ENCODE assay signal across 18 cellular contexts in the genomic region with DNA sequence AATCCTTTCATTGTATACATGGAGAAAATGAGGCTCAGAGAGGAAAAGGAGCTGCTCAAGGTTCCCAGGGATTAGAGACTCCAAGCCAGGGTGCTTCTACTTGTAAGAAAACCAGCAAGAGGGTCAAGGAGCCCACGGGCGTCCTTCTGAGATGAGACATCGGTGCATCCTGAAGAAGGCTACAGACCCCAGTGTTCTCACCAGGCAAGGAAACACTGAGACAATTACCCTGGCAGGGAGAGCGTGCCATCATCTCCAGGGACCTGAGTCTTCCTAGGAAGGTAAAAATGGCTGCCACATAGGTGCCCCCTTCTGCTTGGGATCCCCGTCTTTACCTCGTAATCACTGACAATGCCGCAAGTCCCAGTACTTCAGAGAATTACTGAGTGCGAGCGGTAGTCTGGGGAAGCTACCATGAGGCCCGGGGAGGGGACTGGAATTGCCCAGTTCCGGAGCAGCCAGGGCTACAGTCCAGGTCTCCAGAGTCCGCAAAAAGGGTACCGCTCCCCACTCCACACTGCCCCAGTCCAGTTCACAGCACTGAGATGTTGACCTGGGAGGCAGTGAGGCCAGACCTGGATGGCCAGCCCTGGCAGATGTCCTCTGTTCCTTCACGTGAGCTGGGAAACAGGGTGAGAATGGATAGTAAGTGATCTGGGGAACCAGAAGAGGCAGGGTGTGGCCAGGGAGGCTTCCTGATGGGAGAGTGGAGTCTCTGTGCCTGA.
DNase-seq lines count a peak whose midpoint lies in the region; ATAC-seq, FAIRE-seq and TF ChIP-seq lines count a peak whose summit lies in the region.
"Had no signal": no experiment of that assay in that cellular context is flagged by ENCODE, and none has a peak within 500 bp of the region (broad histone marks: within the 10 kb centered on the region; RNA-seq: fewer than 3 reads in every experiment).

No MANE protein-coding gene starts in this region.

- H3K4me3 ChIP-seq in heart right ventricle: no peak overlapping the region
- no peak overlapping the region for H3K4me3 ChIP-seq in K562
- H3K4me3 ChIP-seq in thoracic aorta: no peak overlapping the region
- H3K4me3 ChIP-seq: Peyer's patch had no signal

- H2AFZ ChIP-seq in K562 (ENCODE audit: low read depth, low read length): peak overlapping the region; percentile 49

- no peaks in the 10 kb centered on the region for H4K20me1 ChIP-seq in K562 (replicated peaks; ENCODE audit: control insufficient read depth, insufficient read depth, low read length)

- H3K27me3 ChIP-seq in heart right ventricle (no peaks in the 10 kb centered on the region), K562 (ENCODE audit: control insufficient read depth in 2 of 2, insufficient read depth in 2 of 2, low read length in 2 of 2) (no peaks in the 10 kb centered on the region), thoracic aorta (replicated peaks; ENCODE audit: insufficient read depth) (no peaks in the 10 kb centered on the region)
- H3K27me3 ChIP-seq: Peyer's patch had no signal

- TF ChIP-seq POLR2A in K562 (conservative IDR thresholded peaks at IDR 0.05): no peak

- no TSS peak for BruUV-seq in K562 (replicated peaks; lab: Mats Ljungman, UMichigan)

- CTCF ChIA-PET in K562 (lab: Yijun Ruan, JAX; ENCODE audit: low intra/inter-chr PET ratio): no interaction called here

- no peak for TF ChIP-seq EP300 in K562 (IDR thresholded peaks at IDR 0.05; ENCODE audit: low read length)

- H3K9ac ChIP-seq in K562 (ENCODE audit: insufficient read depth in 1 of 2, low read depth in 2 of 2, low read length in 2 of 2): no peak overlapping the region

- WGBS in heart right ventricle, 2 donors: 85 to 96% methylated on average over 14 of the region's 14 CpGs
- WGBS in K562 (ENCODE audit: insufficient coverage, low coverage, missing lambda C conversion rate): 63% methylated on average over 12 of the region's 14 CpGs

- H3K4me2 ChIP-seq in K562 (ENCODE audit: insufficient read depth, low read length): no peak overlapping the region

- no peak for TF ChIP-seq RAD21 in K562 (CRISPR knock-in tag; conservative IDR thresholded peaks at IDR 0.05 in 1 of 2, IDR thresholded peaks at IDR 0.05 in 1 of 2)

- no peaks in the 10 kb centered on the region for H3K36me3 ChIP-seq in heart right ventricle
- H3K36me3 ChIP-seq in K562 (ENCODE audit: control insufficient read depth, insufficient read depth, low read length): no peaks in the 10 kb centered on the region
- H3K36me3 ChIP-seq in thoracic aorta: no peaks in the 10 kb centered on the region
- H3K36me3 ChIP-seq: Peyer's patch had no signal

- H3K79me2 ChIP-seq in K562 (ENCODE audit: control insufficient read depth, insufficient read depth, low read length): no peaks in the 10 kb centered on the region

- POLR2A ChIA-PET in K562 (lab: Yijun Ruan, JAX): no interaction called here

- intact Hi-C loops in heart right ventricle (cut with DNase I): no loop called here
- intact Hi-C loops in cardiac septum (cut with DNase I): no loop called here
- intact Hi-C loops in K562 (cut with micrococcal nuclease): loop anchor here (5.0 kb wide), 1 partner anchor 38 kb away; no protein-coding TSS in a partner anchor

- TF ChIP-seq CTCF in heart right ventricle (IDR thresholded peaks at IDR 0.05): no peak
- no peak for TF ChIP-seq CTCF in K562 (IDR thresholded peaks at IDR 0.05 in 2 of 3, conservative IDR thresholded peaks at IDR 0.05 in 1 of 3; ENCODE audit: insufficient read depth in 2 of 3, low read depth in 1 of 3, low read length in 3 of 3)
- TF ChIP-seq CTCF in thoracic aorta (IDR thresholded peaks at IDR 0.05): no peak

- ATAC-seq in heart right ventricle: peak in 3 of 8 donors; percentile 3 to 20 (median 12)
- ATAC-seq in K562: no peak
- no peak for ATAC-seq in thoracic aorta (ENCODE audit: insufficient number of reproducible peaks, low FRiP score, low read depth)
- no peak for ATAC-seq in GM21367 (IDR thresholded peaks at IDR 0.05; ENCODE audit: unreplicated experiment)
- ATAC-seq: effector memory CD8-positive, alpha-beta T cell; natural killer cell treated with Interleukin-12 subunit alpha and Interleukin-12 subunit beta and Interleukin-15 and Interleukin-18, amount 100 ng/mL, for 72 hours had no signal

- no peak for FAIRE-seq in K562 (lab: Jason Lieb, UNC)

- peaks cover 3 to 36% (median 18%) of the 10 kb centered on the region in 9 donors for H3K4me1 ChIP-seq in heart right ventricle
- H3K4me1 ChIP-seq in K562 (replicated peaks in 1 of 2; ENCODE audit: control insufficient read depth in 2 of 2, insufficient read depth in 2 of 2, low read length in 2 of 2): peaks cover 0 to 19% of the 10 kb centered on the region in 2 experiments; a peak in 4 of 5 replicates
- H3K4me1 ChIP-seq in thoracic aorta (ENCODE audit: control insufficient read depth in 1 of 2, low read depth in 2 of 2): peaks cover 9 to 11% of the 10 kb centered on the region in 2 donors
- H3K4me1 ChIP-seq: Peyer's patch had no signal

- H3K9me3 ChIP-seq in heart right ventricle (no peaks in the 10 kb centered on the region), K562 (replicated peaks; ENCODE audit: control insufficient read depth, insufficient read depth, low read depth, low read length) (no peaks in the 10 kb centered on the region), thoracic aorta (no peaks in the 10 kb centered on the region)
- H3K9me3 ChIP-seq: Peyer's patch had no signal

- no peak for DNase-seq in heart right ventricle
- no peak for DNase-seq in cardiac septum (ENCODE audit: low spot score)
- no peak for DNase-seq in K562 (ENCODE audit: extremely low read depth in 1 of 4, low spot score in 3 of 4)
- peak; percentile 57 for DNase-seq in mesenteric fat pad (ENCODE audit: low spot score)
- no peak for DNase-seq in thoracic aorta (ENCODE audit: low spot score)
- no peak for DNase-seq in midbrain (lab: John Stamatoyannopoulos, UW)
- no peak for DNase-seq in NCI-H526 (lab: John Stamatoyannopoulos, UW)
- DNase-seq: activated CD4-positive, alpha-beta T cell treated with anti-CD3 and anti-CD28 coated beads for 4 hours; amniotic stem cell; DND-41; effector memory CD8-positive, alpha-beta T cell; NCI-H187 treated with DMSO at 0.1 percent for 48 hours; NCI-H2227 treated with DMSO at 0.1 percent for 48 hours; NCI-H82; stimulated activated CD4-positive, alpha-beta T cell treated with anti-CD3 and anti-CD28 coated beads, Interleukin-12 subunit alpha, Interleukin-12 subunit beta, amount 100 ng/mL, for 4 hours had no signal

- no peaks in the 10 kb centered on the region for H3K9me1 ChIP-seq in K562 (ENCODE audit: control insufficient read depth, insufficient read depth, low read length)

- H3K27ac ChIP-seq in heart right ventricle (peak overlapping the region; percentile 20 to 84 (median 74)), K562 (ENCODE audit: extremely low read depth, low read depth, low read length) (no peak overlapping the region), thoracic aorta (peak overlapping the region; percentile 57 to 83)
- H3K27ac ChIP-seq: Peyer's patch had no signal

- in situ Hi-C loops in K562 (cut with MboI): no loop called here

TF ChIP-seq in K562, 482 proteins besides CTCF, POLR2A, EP300 and RAD21:
- 0 out of 2 replicates have a peak, but pooled peaks have one; percentile 58 for TF ChIP-seq ZNF584 (CRISPR knock-in tag; IDR thresholded peaks at IDR 0.05; ENCODE audit: low read depth)
- TF ChIP-seq ZBED1 (IDR thresholded peaks at IDR 0.05): no peak
- TF ChIP-seq PTRF (tag; IDR thresholded peaks at IDR 0.05): no peak
- TF ChIP-seq ZNF830 (CRISPR knock-in tag; IDR thresholded peaks at IDR 0.05): no peak
- no peak for TF ChIP-seq TEAD4 (IDR thresholded peaks at IDR 0.05; ENCODE audit: low read length)
- TF ChIP-seq TEAD4 (CRISPR knock-in tag; IDR thresholded peaks at IDR 0.05; ENCODE audit: borderline replicate concordance): no peak
- no peak for TF ChIP-seq L3MBTL2 (IDR thresholded peaks at IDR 0.05)
- no peak for TF ChIP-seq TCF7L2 (IDR thresholded peaks at IDR 0.05; ENCODE audit: low read depth, low read length)
- no peak for TF ChIP-seq ARID1B (IDR thresholded peaks at IDR 0.05)
- TF ChIP-seq TCFL5 (CRISPR knock-in tag; conservative IDR thresholded peaks at IDR 0.05): no peak
